Comparison of ENCODE assay signal across 9 cellular contexts in genomic region chr4:89298160-89298559, GRCh38. TPM values are rescaled to one million over a fixed set of nuclear protein-coding genes. Genes with fewer than 3 reads are reported as not detected.
DNase-seq lines count a peak whose midpoint lies in the region; ATAC-seq and TF ChIP-seq lines count a peak whose summit lies in the region.
"Had no signal": no experiment of that assay in that cellular context is flagged by ENCODE, and none has a peak within 500 bp of the region (broad histone marks: within the 10 kb centered on the region; RNA-seq: fewer than 3 reads in every experiment).

No MANE protein-coding gene starts in this region.

- peaks cover 34% of the 10 kb centered on the region for H3K4me1 Mint-ChIP-seq in activated T-helper 17 cell treated with anti-CD3 and anti-CD28 coated beads, Interleukin-2, amount 50 U/mL, for 72 hours
- peaks cover 82 to 88% of the 10 kb centered on the region in 2 donors for H3K4me1 Mint-ChIP-seq in natural killer cell
- H3K4me1 Mint-ChIP-seq in HFFc6 (ENCODE audit: low read depth), result peaks cover 18% of the 10 kb centered on the region; the same call in 1 of the 2 replicates

- peaks cover 34% of the 10 kb centered on the region for H3K36me3 Mint-ChIP-seq in activated T-helper 17 cell treated with anti-CD3 and anti-CD28 coated beads, Interleukin-2, amount 50 U/mL, for 72 hours (ENCODE audit: low read depth)
- H3K36me3 Mint-ChIP-seq in natural killer cell (no peaks in the 10 kb centered on the region), HFFc6 (ENCODE audit: low read depth) (no peaks in the 10 kb centered on the region)

- ATAC-seq in GM18511 (IDR thresholded peaks at IDR 0.05; ENCODE audit: unreplicated experiment) (peak; percentile 38), HG02763 (IDR thresholded peaks at IDR 0.05; ENCODE audit: unreplicated experiment) (peak; percentile 41), natural killer cell (peak; percentile 14 to 30 (median 18))
- peak; percentile 17 for ATAC-seq in activated T-helper 17 cell treated with anti-CD3 and anti-CD28 coated beads, Interleukin-2, amount 50 U/mL, for 72 hours (replicated peaks)
- ATAC-seq: SK-N-SH treated with all-trans-retinoic acid at 6 μM for 48 hours had no signal

- in situ Hi-C loops in ACHN (cut with HindIII; ENCODE audit: low pct_ligation_motif_present, low pct_unique_long_range_greater_than_20kb, low sequenced_read_pairs), result no loop called here

- H3K27me3 ChIP-seq in H7 (ENCODE audit: control insufficient read depth, insufficient read depth, low read length), result no peaks in the 10 kb centered on the region

- H3K9me3 Mint-ChIP-seq in activated T-helper 17 cell treated with anti-CD3 and anti-CD28 coated beads, Interleukin-2, amount 50 U/mL, for 72 hours, result no peaks in the 10 kb centered on the region
- H3K9me3 Mint-ChIP-seq in natural killer cell, result no peaks in the 10 kb centered on the region
- no peaks in the 10 kb centered on the region for H3K9me3 Mint-ChIP-seq in HFFc6

- H3K36me3 ChIP-seq in H7 (replicated peaks; ENCODE audit: control insufficient read depth, insufficient read depth, low read length), result no peaks in the 10 kb centered on the region

- intact Hi-C loops in natural killer cell (cut with micrococcal nuclease), result loop anchor here (2.0 to 10.0 kb wide), 7 partner anchors 13 to 1013 kb away; partner anchors contain the start of genes HERC3, PPM1K and TIGD2

- peak overlapping the region; percentile 88 for H3K27ac Mint-ChIP-seq in activated T-helper 17 cell treated with anti-CD3 and anti-CD28 coated beads, Interleukin-2, amount 50 U/mL, for 72 hours
- H3K27ac Mint-ChIP-seq in natural killer cell (peak overlapping the region in 1 of 2 donors; percentile 96), HFFc6 (no peak overlapping the region)

- peak overlapping the region; percentile 90 for H3K4me3 Mint-ChIP-seq in activated T-helper 17 cell treated with anti-CD3 and anti-CD28 coated beads, Interleukin-2, amount 50 U/mL, for 72 hours
- H3K4me3 Mint-ChIP-seq in natural killer cell (peak overlapping the region; percentile 84), HFFc6 (no peak overlapping the region)

- TF ChIP-seq CTCF in natural killer cell (IDR thresholded peaks at IDR 0.05) (no peak), HFFc6 (IDR thresholded peaks at IDR 0.05) (no peak)

- DNase-seq in natural killer cell (no peak), ACHN (no peak), HFFc6 (no peak), H7 (no peak)
- no peak for DNase-seq in stimulated activated CD4-positive, alpha-beta T cell treated with anti-CD3 and anti-CD28 coated beads, Interleukin-1b, Interleukin-23, amount 100 ng/mL, for 48 hours

- H3K4me3 ChIP-seq in H7 (ENCODE audit: insufficient read depth, low read depth, low read length), result no peak overlapping the region

- no peaks in the 10 kb centered on the region for H3K27me3 Mint-ChIP-seq in activated T-helper 17 cell treated with anti-CD3 and anti-CD28 coated beads, Interleukin-2, amount 50 U/mL, for 72 hours
- H3K27me3 Mint-ChIP-seq in natural killer cell (ENCODE audit: low read depth in 2 of 2) (no peaks in the 10 kb centered on the region), HFFc6 (ENCODE audit: insufficient read depth) (peaks cover 15% of the 10 kb centered on the region)

RNA-seq across cellular contexts. Expression of gene GPRIN3, which starts 9.4 kb away (rescaled TPM):
- 10 to 100 TPM; 43.5 to 69.7 TPM for total RNA-seq in activated T-helper 17 cell treated with anti-CD3 and anti-CD28 coated beads, Interleukin-2, amount 50 U/mL, for 72 hours
- total RNA-seq in natural killer cell, result 10 to 100 TPM; 48.3 to 50.7 (median 48.5) TPM
- under 1 TPM; under 0.01 to 0.28 (median 0.04) TPM for total RNA-seq in HFFc6 (2021; fragmentation: NEBNext Ultra II Directional; extraction: Animal tissue kit (Norgen Biotek cat#: 25700))
- total RNA-seq in H7 (2014; rRNA removed; shearing (Covaris generic)), result 0.42 and 0.44 TPM in 2 replicates

Comparison
In these comparisons a context has a peak if more than half of its experiments do, and no peak if none do; other contexts are left out.
1. RNA of gene GPRIN3, which starts 9.4 kb away (total RNA-seq): 43.5 to 69.7 TPM in activated T-helper 17 cell treated with anti-CD3 and anti-CD28 coated beads, Interleukin-2, amount 50 U/mL, for 72 hours and 48.3 to 50.7 TPM in natural killer cell; 0.42 to 0.44 TPM in H7 and under 0.01 to 0.28 TPM in HFFc6; every median in the first group is over 10 times any median in the second.
2. Peak in every context shown above with its lines, with median percentiles within 50 percentile points of each other: ATAC-seq.